1 cellular context compared by ENCODE assay signal in the genomic region with DNA sequence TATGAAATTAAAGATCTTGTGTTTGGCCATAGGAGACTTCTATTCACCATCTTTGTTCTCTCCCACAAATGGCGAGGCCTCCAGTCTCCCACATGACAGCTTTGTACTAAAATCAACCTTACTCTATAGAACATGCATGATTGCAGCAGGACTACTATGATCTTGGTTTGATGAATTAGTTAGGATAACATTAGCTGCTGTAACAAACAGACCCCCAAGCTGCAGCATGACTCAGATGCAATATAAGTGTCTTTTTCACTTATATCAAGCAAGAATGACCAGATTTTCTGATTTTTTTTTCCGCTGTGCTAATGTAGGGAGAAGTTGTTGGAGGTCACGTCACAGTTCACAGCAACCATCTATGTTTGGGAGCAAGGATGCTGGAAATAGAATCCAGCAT.
TF ChIP-seq lines count a peak whose summit lies in the region.

No MANE protein-coding gene starts in this region.

TF ChIP-seq in HepG2, 621 proteins besides CTCF, POLR2A, EP300 and RAD21:
- TF ChIP-seq ZNF251 (CRISPR knock-in tag; IDR thresholded peaks at IDR 0.05) (no peak), ZNF12 (CRISPR knock-in tag; IDR thresholded peaks at IDR 0.05) (peak; percentile 97)
TF ChIP-seq in HepG2: peak in this region for 1.
